Comparison of ENCODE assay signal across 1 cellular context in genomic region chr11:12248330-12248729, GRCh38.
TF ChIP-seq lines count a peak whose summit lies in the region.

No MANE protein-coding gene starts in this region.

TF ChIP-seq in HepG2, 621 proteins besides CTCF, POLR2A, EP300 and RAD21 (continued from another document and continues in another):
- TF ChIP-seq ZNF503 (CRISPR knock-in tag; IDR thresholded peaks at IDR 0.05) (no peak), ZNF562 (CRISPR knock-in tag; IDR thresholded peaks at IDR 0.05; ENCODE audit: borderline replicate concordance) (no peak), DZIP1 (CRISPR knock-in tag; IDR thresholded peaks at IDR 0.05) (no peak), HMG20B (CRISPR knock-in tag; conservative IDR thresholded peaks at IDR 0.05) (no peak), PREB (CRISPR knock-in tag; IDR thresholded peaks at IDR 0.05) (no peak), KDM3A (CRISPR knock-in tag; IDR thresholded peaks at IDR 0.05; ENCODE audit: low read depth) (no peak), TEAD3 (CRISPR knock-in tag; optimal IDR thresholded peaks at IDR 0.05; ENCODE audit: borderline replicate concordance) (peak; percentile 11), SIN3B (IDR thresholded peaks at IDR 0.05; ENCODE audit: low read length) (no peak), ZNF598 (CRISPR knock-in tag; IDR thresholded peaks at IDR 0.05; ENCODE audit: borderline replicate concordance) (no peak), HOXA5 (CRISPR knock-in tag; IDR thresholded peaks at IDR 0.05) (no peak), BCLAF1 (IDR thresholded peaks at IDR 0.05) (no peak), ZSCAN31 (CRISPR knock-in tag; IDR thresholded peaks at IDR 0.05; ENCODE audit: low read depth) (no peak), RAD51 (IDR thresholded peaks at IDR 0.05; ENCODE audit: borderline replicate concordance) (no peak), TFDP1 (CRISPR knock-in tag; IDR thresholded peaks at IDR 0.05; ENCODE audit: borderline replicate concordance) (no peak), ZBTB44 (CRISPR knock-in tag; IDR thresholded peaks at IDR 0.05) (no peak), ZNF362 (CRISPR knock-in tag; IDR thresholded peaks at IDR 0.05; ENCODE audit: borderline replicate concordance) (no peak), HNRNPK (IDR thresholded peaks at IDR 0.05; ENCODE audit: low read depth, low read length, poor library complexity, severe bottlenecking) (no peak), ZFAT (CRISPR knock-in tag; conservative IDR thresholded peaks at IDR 0.05) (no peak), TCF7 (IDR thresholded peaks at IDR 0.05; ENCODE audit: low read depth) (no peak), NCOA5 (CRISPR knock-in tag; IDR thresholded peaks at IDR 0.05) (no peak), TMF1 (CRISPR knock-in tag; IDR thresholded peaks at IDR 0.05; ENCODE audit: low read depth) (no peak), ZNF180 (CRISPR knock-in tag; IDR thresholded peaks at IDR 0.05; ENCODE audit: borderline replicate concordance, low read depth) (no peak), ZNF160 (CRISPR knock-in tag; IDR thresholded peaks at IDR 0.05) (no peak), ZNF263 (CRISPR knock-in tag; IDR thresholded peaks at IDR 0.05) (peak; percentile 63; the same call in 1 of the 2 replicates), PHB2 (IDR thresholded peaks at IDR 0.05; ENCODE audit: partially characterized antibody) (no peak), LBX2 (CRISPR knock-in tag; IDR thresholded peaks at IDR 0.05; ENCODE audit: borderline replicate concordance) (no peak), ZBTB4 (CRISPR knock-in tag; IDR thresholded peaks at IDR 0.05; ENCODE audit: borderline replicate concordance) (no peak), SMYD3 (CRISPR knock-in tag; IDR thresholded peaks at IDR 0.05) (no peak), ZNF644 (CRISPR knock-in tag; IDR thresholded peaks at IDR 0.05; ENCODE audit: low read depth) (0 out of 2 replicates have a peak, but pooled peaks have one; percentile 17), SMARCE1 (IDR thresholded peaks at IDR 0.05; ENCODE audit: borderline replicate concordance) (no peak), IRF2 (CRISPR knock-in tag; IDR thresholded peaks at IDR 0.05) (no peak), ZSCAN22 (CRISPR knock-in tag; IDR thresholded peaks at IDR 0.05) (no peak), MXD1 (CRISPR knock-in tag; IDR thresholded peaks at IDR 0.05) (no peak), HOXA9 (CRISPR knock-in tag; IDR thresholded peaks at IDR 0.05; ENCODE audit: borderline replicate concordance) (no peak), AFF4 (CRISPR knock-in tag; IDR thresholded peaks at IDR 0.05) (no peak), RBFOX2 (IDR thresholded peaks at IDR 0.05; ENCODE audit: low read depth, low read length) (no peak), MAFK (conservative IDR thresholded peaks at IDR 0.05 in 1 of 2, IDR thresholded peaks at IDR 0.05 in 1 of 2; ENCODE audit: low read length in 2 of 2) (no peak), BRCA1 (CRISPR knock-in tag; IDR thresholded peaks at IDR 0.05) (no peak)
